8 cellular contexts compared by ENCODE assay signal in genomic region chr3:186930639-186931486, GRCh38.
DNase-seq lines count a peak whose midpoint lies in the region; ATAC-seq and TF ChIP-seq lines count a peak whose summit lies in the region.

No MANE protein-coding gene starts in this region.

- ATAC-seq in GM18502 (IDR thresholded peaks at IDR 0.05; ENCODE audit: poor library complexity, unreplicated experiment) (peak; percentile 71), HG02759 (IDR thresholded peaks at IDR 0.05; ENCODE audit: unreplicated experiment) (peak; percentile 64)

- peak overlapping the region; percentile 83 for H3K27ac ChIP-seq in VCaP
- H3K27ac ChIP-seq in caudate nucleus (ENCODE audit: low read depth, low read length): peak overlapping the region; percentile 80

- peak; percentile 54 for DNase-seq in NCI-H146 treated with DMSO at 0.1 percent for 48 hours (lab: John Stamatoyannopoulos, UW; ENCODE audit: unreplicated experiment)
- DNase-seq in caudate nucleus (lab: John Stamatoyannopoulos, UW): peak in 17 of 61 donors; percentile 8 to 72 (median 44)
- DNase-seq in kidney glomerular epithelial cell (lab: John Stamatoyannopoulos, UW): peak; percentile 71
- peak; percentile 43 to 45 for DNase-seq in stimulated activated CD4-positive, alpha-beta T cell treated with anti-CD3 and anti-CD28 coated beads, Interleukin-2, amount 100 ng/mL, for 48 hours
- no peak for DNase-seq in SHP77 treated with DMSO at 0.1 percent for 48 hours (lab: John Stamatoyannopoulos, UW)

- peak; percentile 31; the same call in 1 of the 2 replicates for TF ChIP-seq CTCF in VCaP (conservative IDR thresholded peaks at IDR 0.05)
